10 cellular contexts compared by ENCODE assay signal in the genomic region with DNA sequence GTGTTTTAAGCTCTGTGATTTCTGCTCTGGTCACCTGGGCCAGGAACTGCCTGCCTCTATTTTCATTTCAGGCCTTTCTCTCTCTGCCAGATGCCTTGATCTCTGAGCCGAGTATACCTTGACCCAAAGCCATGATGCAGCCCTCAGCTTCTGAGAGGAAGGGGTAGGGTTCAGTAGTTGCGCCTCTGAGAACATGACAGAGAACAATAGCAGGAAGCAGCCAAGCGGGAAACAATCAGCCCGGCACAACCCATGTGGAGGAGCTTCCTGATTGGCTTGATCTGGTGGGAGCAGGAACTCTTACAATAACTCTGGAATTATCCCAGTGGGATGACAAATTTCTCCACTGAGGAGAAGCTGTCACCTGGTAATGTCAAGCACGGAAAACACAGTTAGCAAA.
DNase-seq lines count a peak whose midpoint lies in the region; ATAC-seq and TF ChIP-seq lines count a peak whose summit lies in the region.
"Had no signal": no experiment of that assay in that cellular context is flagged by ENCODE, and none has a peak within 500 bp of the region (broad histone marks: within the 10 kb centered on the region; RNA-seq: fewer than 3 reads in every experiment).

No MANE protein-coding gene starts in this region.

- POLR2A ChIA-PET in AG04450 (lab: Yijun Ruan, JAX): interaction anchor here (1.0 to 1.3 kb wide), 5 partner anchors 79 to 349 kb away, joined by 3 to 9 read pairs (median 3); a partner anchor contains a TSS
- POLR2A ChIA-PET in naive thymus-derived CD4-positive, alpha-beta T cell (lab: Charles Lee): interaction anchor here (1.0 to 1.2 kb wide), 2 partner anchors 11 to 61 kb away, joined by 3 read pairs; no protein-coding TSS in a partner anchor

- peaks cover 0 to 1% (median 0%) of the 10 kb centered on the region in 11 donors for H3K9me3 Mint-ChIP-seq in naive thymus-derived CD4-positive, alpha-beta T cell

- 62% methylated on average over 5 of the region's 5 CpGs for WGBS in right cardiac atrium

- ATAC-seq in GM21360 (IDR thresholded peaks at IDR 0.05; ENCODE audit: unreplicated experiment): peak; percentile 86
- peak; percentile 61 for ATAC-seq in HG03521 (IDR thresholded peaks at IDR 0.05; ENCODE audit: unreplicated experiment)
- peak; percentile 79 to 93 for ATAC-seq in right cardiac atrium
- ATAC-seq in naive thymus-derived CD4-positive, alpha-beta T cell: no peak

- no peak for DNase-seq in AG04450 (ENCODE audit: low read depth, low spot score)
- DNase-seq in right cardiac atrium: peak; percentile 64 to 67 (median 65)
- no peak for DNase-seq in NCI-H187 (lab: John Stamatoyannopoulos, UW)
- DNase-seq in naive thymus-derived CD4-positive, alpha-beta T cell: no peak
- DNase-seq in AG08396 (ENCODE audit: low spot score): no peak
- DNase-seq in DMS153 treated with DMSO at 0.1 percent for 48 hours (lab: John Stamatoyannopoulos, UW; ENCODE audit: unreplicated experiment): no peak
- DNase-seq: NCI-H446 treated with DMSO at 0.1 percent for 48 hours had no signal

- H3K27me3 Mint-ChIP-seq in naive thymus-derived CD4-positive, alpha-beta T cell: no peaks in the 10 kb centered on the region

- no peaks in the 10 kb centered on the region for H3K36me3 ChIP-seq in naive thymus-derived CD4-positive, alpha-beta T cell (ENCODE audit: control insufficient read depth in 2 of 3, insufficient read depth in 3 of 3, low read length in 3 of 3)

- TF ChIP-seq CTCF in AG04450 (IDR thresholded peaks at IDR 0.05; ENCODE audit: low read depth, low read length): no peak

- peak overlapping the region; percentile 23 for H3K27ac ChIP-seq in AG04450 (ENCODE audit: low read depth, low read length)
- peak overlapping the region; percentile 80 for H3K27ac ChIP-seq in right cardiac atrium (ENCODE audit: low read length)
- no peak overlapping the region for H3K27ac ChIP-seq in naive thymus-derived CD4-positive, alpha-beta T cell (ENCODE audit: low read depth, low read length)
- H3K27ac ChIP-seq: C4-2B had no signal

- H3K27ac Mint-ChIP-seq in naive thymus-derived CD4-positive, alpha-beta T cell: no peak overlapping the region

- H3K4me3 ChIP-seq in AG04450 (ENCODE audit: low read depth, low read length): no peak overlapping the region
- H3K4me3 ChIP-seq in right cardiac atrium (ENCODE audit: low read length): no peak overlapping the region
- H3K4me3 ChIP-seq in naive thymus-derived CD4-positive, alpha-beta T cell (ENCODE audit: low read length): no peak overlapping the region

- H3K4me1 Mint-ChIP-seq in naive thymus-derived CD4-positive, alpha-beta T cell: peaks cover 0 to 23% (median 5%) of the 10 kb centered on the region in 7 donors

- no peaks in the 10 kb centered on the region for H3K36me3 Mint-ChIP-seq in naive thymus-derived CD4-positive, alpha-beta T cell

- CTCF ChIA-PET in AG04450 (lab: Charles Lee): interaction anchor here (0.8 to 1.5 kb wide), 9 partner anchors 19 to 333 kb away, joined by 3 to 5 read pairs (median 4); no protein-coding TSS in a partner anchor
- CTCF ChIA-PET in naive thymus-derived CD4-positive, alpha-beta T cell (lab: Charles Lee): interaction anchor here (0.5 to 9.4 kb wide), 6 partner anchors 44 to 263 kb away, joined by 5 to 111 read pairs (median 6); no protein-coding TSS in a partner anchor

- H3K27me3 ChIP-seq in AG04450 (ENCODE audit: control insufficient read depth, insufficient read depth, low read length) (no peaks in the 10 kb centered on the region), right cardiac atrium (ENCODE audit: control insufficient read depth, insufficient read depth) (no peaks in the 10 kb centered on the region)
- no peaks in the 10 kb centered on the region for H3K27me3 ChIP-seq in naive thymus-derived CD4-positive, alpha-beta T cell (ENCODE audit: control insufficient read depth in 2 of 2, insufficient read depth in 2 of 2, low read length in 2 of 2)

- H3K4me3 Mint-ChIP-seq in naive thymus-derived CD4-positive, alpha-beta T cell: no peak overlapping the region

- peaks cover 7% of the 10 kb centered on the region for H3K4me1 ChIP-seq in right cardiac atrium (ENCODE audit: control insufficient read depth, insufficient read depth, low read length)
- no peaks in the 10 kb centered on the region for H3K4me1 ChIP-seq in naive thymus-derived CD4-positive, alpha-beta T cell (ENCODE audit: control insufficient read depth in 2 of 2, insufficient read depth in 2 of 2, low read length in 2 of 2)

- H3K9me3 ChIP-seq in AG04450 (ENCODE audit: control insufficient read depth, insufficient read depth, low read length) (no peaks in the 10 kb centered on the region), right cardiac atrium (ENCODE audit: control insufficient read depth, low read length) (no peaks in the 10 kb centered on the region)
- no peaks in the 10 kb centered on the region for H3K9me3 ChIP-seq in naive thymus-derived CD4-positive, alpha-beta T cell (ENCODE audit: control insufficient read depth in 2 of 3, low read length in 3 of 3)

- intact Hi-C loops in right cardiac atrium (cut with DNase I): loop anchor here in 2 of 4 donors (10.0 kb wide), 2 partner anchors 147 to 247 kb away; no protein-coding TSS in a partner anchor
- intact Hi-C loops in naive thymus-derived CD4-positive, alpha-beta T cell (cut with micrococcal nuclease): loop anchor here in 1 of 2 donors (2.0 kb wide), 1 partner anchor 141 kb away; no protein-coding TSS in a partner anchor

Comparison
In these comparisons a context has a peak if more than half of its experiments do, and no peak if none do; other contexts are left out.
1. DNase-seq: peak in right cardiac atrium (3 of 3); none in AG04450 (single experiment), NCI-H187 (0 of 2), naive thymus-derived CD4-positive, alpha-beta T cell (0 of 9), AG08396 (single experiment) and DMS153 treated with DMSO at 0.1 percent for 48 hours (single experiment).